1 cellular context compared by ENCODE assay signal in the genomic region with DNA sequence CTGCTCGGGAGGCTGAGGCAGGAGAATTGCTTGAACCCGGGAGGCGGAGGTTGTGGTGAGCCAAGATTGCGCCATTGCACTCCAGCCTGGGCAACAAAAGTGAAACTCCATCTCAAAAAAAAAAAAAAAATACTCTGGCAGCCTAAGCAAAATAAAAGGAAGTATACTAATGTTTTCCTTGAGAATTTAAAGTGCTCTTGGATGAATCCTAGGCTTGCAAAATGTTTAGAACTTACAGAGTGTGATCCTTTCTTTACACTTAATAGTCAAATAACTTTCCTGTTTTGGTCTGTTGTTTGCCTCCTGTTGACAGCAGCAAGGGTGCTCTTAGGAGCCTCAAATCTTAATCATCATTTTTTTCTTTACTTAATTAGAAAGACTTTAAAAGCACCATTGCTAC. TPM values are rescaled to one million over a fixed set of nuclear protein-coding genes. Genes with fewer than 3 reads are reported as not detected.
"Had no signal": no experiment of that assay in that cellular context is flagged by ENCODE, and none has a peak within 500 bp of the region (broad histone marks: within the 10 kb centered on the region; RNA-seq: fewer than 3 reads in every experiment).

No MANE protein-coding gene starts in this region.

RNA-seq across cellular contexts. Expression of a gene that starts 38.9 kb away (rescaled TPM):
- polyA plus RNA-seq: SK-N-SH had no signal
